ENCODE assay signal across 13 cellular contexts in genomic region chr1:27508139-27508665, GRCh38. TPM values are rescaled to one million over a fixed set of nuclear protein-coding genes. Genes with fewer than 3 reads are reported as not detected.
A peak's percentile ranks its signal among the peaks of the same experiment; 100 is the strongest.
DNase-seq lines count a peak whose midpoint lies in the region; ATAC-seq and TF ChIP-seq lines count a peak whose summit lies in the region.
"Had no signal": no experiment of that assay in that cellular context is flagged by ENCODE, and none has a peak within 500 bp of the region (broad histone marks: within the 10 kb centered on the region; RNA-seq: fewer than 3 reads in every experiment).

No MANE protein-coding gene starts in this region.

- H3K9me3 ChIP-seq in CD8-positive, alpha-beta T cell (ENCODE audit: low read length) = no peaks in the 10 kb centered on the region
- H3K9me3 ChIP-seq in HEK293 (ENCODE audit: control insufficient read depth, insufficient read depth, low read depth, low read length) (no peaks in the 10 kb centered on the region), GM23248 (ENCODE audit: low read depth) (no peaks in the 10 kb centered on the region)
- H3K9me3 ChIP-seq: HAP-1 had no signal

- H3K4me1 ChIP-seq in CD8-positive, alpha-beta T cell (ENCODE audit: insufficient read depth, low read length) = no peaks in the 10 kb centered on the region
- no peaks in the 10 kb centered on the region; the same call in 1 of the 2 replicates for H3K4me1 ChIP-seq in HEK293 (ENCODE audit: control insufficient read depth, insufficient read depth, low read length)
- H3K4me1 ChIP-seq in GM23248 (ENCODE audit: insufficient read depth) = peaks cover 15% of the 10 kb centered on the region

- no peaks in the 10 kb centered on the region for H4K20me1 ChIP-seq in GM23248 (ENCODE audit: insufficient read depth)

- H3K27me3 ChIP-seq in CD8-positive, alpha-beta T cell (ENCODE audit: insufficient read depth, low read length) = no peaks in the 10 kb centered on the region
- no peaks in the 10 kb centered on the region for H3K27me3 ChIP-seq in GM23248 (replicated peaks; ENCODE audit: insufficient read depth)

- H3K9me2 ChIP-seq in GM23248 (ENCODE audit: insufficient read depth) = no peaks in the 10 kb centered on the region

- no peaks in the 10 kb centered on the region for H3F3A ChIP-seq in GM23248 (ENCODE audit: insufficient read depth)

- H3K27ac ChIP-seq in CD8-positive, alpha-beta T cell (ENCODE audit: low read depth, low read length) = no peak overlapping the region
- H3K27ac ChIP-seq in HEK293 (ENCODE audit: extremely low read depth, low read depth, low read length) (no peak overlapping the region), GM23248 (no peak overlapping the region)

- H3K4me1 Mint-ChIP-seq in CD8-positive, alpha-beta T cell (ENCODE audit: low read depth) = peaks cover 3% of the 10 kb centered on the region
- peaks cover 7% of the 10 kb centered on the region for H3K4me1 Mint-ChIP-seq in activated naive CD8-positive, alpha-beta T cell treated with anti-CD3 and anti-CD28 coated beads for 36 hours
- H3K4me1 Mint-ChIP-seq in mesothelial cell of epicardium = peaks cover 38% of the 10 kb centered on the region

- intact Hi-C loops in CD8-positive, alpha-beta T cell (cut with DNase I, micrococcal nuclease) = no loop called here

- H3K36me3 ChIP-seq in CD8-positive, alpha-beta T cell (ENCODE audit: insufficient read depth, low read length) = no peaks in the 10 kb centered on the region
- H3K36me3 ChIP-seq in HEK293 (ENCODE audit: control insufficient read depth in 2 of 2, insufficient read depth in 1 of 2, low read length in 2 of 2) (no peaks in the 10 kb centered on the region), GM23248 (ENCODE audit: low read depth) (no peaks in the 10 kb centered on the region)
- H3K36me3 ChIP-seq: HAP-1 had no signal

- ATAC-seq in CD8-positive, alpha-beta T cell = no peak
- no peak for ATAC-seq in HG03469 (IDR thresholded peaks at IDR 0.05; ENCODE audit: unreplicated experiment)
- ATAC-seq: Panc1 had no signal

- in situ Hi-C loops in GM23248 (cut with MboI) = no loop called here

- H3K4me2 ChIP-seq in GM23248 (ENCODE audit: unreplicated experiment) = no peak overlapping the region

- H3K9ac ChIP-seq in GM23248 = no peak overlapping the region

- H2AFZ ChIP-seq in GM23248 = no peak overlapping the region

- H3K4me3 Mint-ChIP-seq in CD8-positive, alpha-beta T cell = no peak overlapping the region
- no peak overlapping the region for H3K4me3 Mint-ChIP-seq in activated naive CD8-positive, alpha-beta T cell treated with anti-CD3 and anti-CD28 coated beads for 36 hours
- H3K4me3 Mint-ChIP-seq in mesothelial cell of epicardium = no peak overlapping the region

- POLR2A ChIA-PET in CD8-positive, alpha-beta T cell (lab: Charles Lee) = interaction anchor here (1.2 kb wide), 1 partner anchor 17 kb away, joined by 3 read pairs; no protein-coding TSS in a partner anchor
- POLR2A ChIA-PET in HEK293 (lab: Yijun Ruan, JAX) = interaction anchor here (0.7 kb wide), 1 partner anchor 94 kb away, joined by 6 read pairs; no protein-coding TSS in a partner anchor

- H3K9me3 Mint-ChIP-seq in CD8-positive, alpha-beta T cell = no peaks in the 10 kb centered on the region
- H3K9me3 Mint-ChIP-seq in activated naive CD8-positive, alpha-beta T cell treated with anti-CD3 and anti-CD28 coated beads for 36 hours = no peaks in the 10 kb centered on the region
- no peaks in the 10 kb centered on the region for H3K9me3 Mint-ChIP-seq in mesothelial cell of epicardium

- no peaks in the 10 kb centered on the region for H3K79me2 ChIP-seq in GM23248 (ENCODE audit: insufficient read depth)

- 72 to 79% methylated on average over 4 of the region's 4 CpGs for WGBS in GM23248 (ENCODE audit: low coverage in 1 of 2, low lambda C conversion rate in 2 of 2, missing lambda C conversion rate in 2 of 2), 2 experiments

- no peak for TF ChIP-seq CTCF in CD8-positive, alpha-beta T cell (IDR thresholded peaks at IDR 0.05)
- TF ChIP-seq CTCF in HEK293 (tag by site-specific recombination; IDR thresholded peaks at IDR 0.05) (0 out of 2 replicates have a peak, but pooled peaks have one; percentile 30), mesothelial cell of epicardium (IDR thresholded peaks at IDR 0.05; ENCODE audit: unreplicated experiment) (no peak)

- no peak overlapping the region for H3K4me3 ChIP-seq in CD8-positive, alpha-beta T cell (ENCODE audit: low read depth, low read length)
- H3K4me3 ChIP-seq in HEK293 (ENCODE audit: low read depth, low read length) = no peak overlapping the region
- H3K4me3 ChIP-seq in GM23248 = no peak overlapping the region
- H3K4me3 ChIP-seq: HAP-1 had no signal

- H3K27me3 Mint-ChIP-seq in CD8-positive, alpha-beta T cell (ENCODE audit: low read depth) = no peaks in the 10 kb centered on the region
- H3K27me3 Mint-ChIP-seq in activated naive CD8-positive, alpha-beta T cell treated with anti-CD3 and anti-CD28 coated beads for 36 hours = no peaks in the 10 kb centered on the region
- H3K27me3 Mint-ChIP-seq in mesothelial cell of epicardium (ENCODE audit: low read depth) = no peaks in the 10 kb centered on the region

- CTCF ChIA-PET in CD8-positive, alpha-beta T cell (lab: Charles Lee) = interaction anchor here (0.7 to 1.8 kb wide), 8 partner anchors 12 to 466 kb away, joined by 3 to 4 read pairs (median 4); partner anchors contain the start of gene WASF2
- CTCF ChIA-PET in HEK293 (lab: Yijun Ruan, JAX) = interaction anchor here (0.6 to 1.4 kb wide), 5 partner anchors 49 to 560 kb away, joined by 3 to 5 read pairs (median 4); no protein-coding TSS in a partner anchor

- H3K36me3 Mint-ChIP-seq in CD8-positive, alpha-beta T cell = no peaks in the 10 kb centered on the region
- no peaks in the 10 kb centered on the region for H3K36me3 Mint-ChIP-seq in activated naive CD8-positive, alpha-beta T cell treated with anti-CD3 and anti-CD28 coated beads for 36 hours
- H3K36me3 Mint-ChIP-seq in mesothelial cell of epicardium = no peaks in the 10 kb centered on the region

- peak overlapping the region; percentile 47 for H3K27ac Mint-ChIP-seq in CD8-positive, alpha-beta T cell
- peak overlapping the region; percentile 31 for H3K27ac Mint-ChIP-seq in activated naive CD8-positive, alpha-beta T cell treated with anti-CD3 and anti-CD28 coated beads for 36 hours
- peak overlapping the region; percentile 81 for H3K27ac Mint-ChIP-seq in mesothelial cell of epicardium

- no peak for DNase-seq in CD8-positive, alpha-beta T cell
- no peak for DNase-seq in activated naive CD8-positive, alpha-beta T cell treated with anti-CD3 and anti-CD28 coated beads for 36 hours
- no peak for DNase-seq in mesothelial cell of epicardium (ENCODE audit: low spot score in 2 of 2, unreplicated experiment in 2 of 2)
- no peak for DNase-seq in NCI-H345 (lab: John Stamatoyannopoulos, UW)
- no peak for DNase-seq in GM23248
- DNase-seq in amygdala (lab: John Stamatoyannopoulos, UW) = no peak
- DNase-seq: activated effector memory CD4-positive, alpha-beta T cell treated with Interleukin-2 at 50 U/mL for 16 hours; DMS79 treated with DMSO at 0.1 percent for 48 hours; NCI-H1048 had no signal

TF ChIP-seq in HEK293, 187 proteins besides CTCF, POLR2A, EP300 and RAD21:
- no peak for TF ChIP-seq ZBTB11 (tag by site-specific recombination; conservative IDR thresholded peaks at IDR 0.05; ENCODE audit: low read depth)
- TF ChIP-seq EGR2 (tag by site-specific recombination; IDR thresholded peaks at IDR 0.05; ENCODE audit: low read depth) = peak; percentile 95
- peak; percentile 85 for TF ChIP-seq ZFHX2 (tag by site-specific recombination; conservative IDR thresholded peaks at IDR 0.05)

RNA-seq across cellular contexts. Expression of gene WASF2, which starts 18.2 kb away (rescaled TPM):
- 10 to 100 TPM; 91.6 to 95.0 TPM for total RNA-seq in CD8-positive, alpha-beta T cell
- 100 to 1,000 TPM; 103 TPM for total RNA-seq in activated naive CD8-positive, alpha-beta T cell treated with anti-CD3 and anti-CD28 coated beads for 36 hours
- total RNA-seq in mesothelial cell of epicardium = 97.8 to 102 TPM (median 99.3 TPM) in 3 replicates
- total RNA-seq in GM23248 (2014; rRNA removed; shearing (Covaris generic)) = 18.6 and 19.3 TPM in 2 replicates
- 117 and 118 TPM in 2 replicates for polyA plus RNA-seq in GM23248 (2016; fragmentation: Nextera tagmentation; extraction: Ambion mirVana)

Comparison
In these comparisons a context has a peak if more than half of its experiments do, and no peak if none do; other contexts are left out.
1. H3K27ac Mint-ChIP-seq: peak in every context shown above with its lines; median percentile 81 in mesothelial cell of epicardium; 47 in CD8-positive, alpha-beta T cell; 31 in activated naive CD8-positive, alpha-beta T cell treated with anti-CD3 and anti-CD28 coated beads for 36 hours.